ENCODE assay signal across 26 cellular contexts in the genomic region with DNA sequence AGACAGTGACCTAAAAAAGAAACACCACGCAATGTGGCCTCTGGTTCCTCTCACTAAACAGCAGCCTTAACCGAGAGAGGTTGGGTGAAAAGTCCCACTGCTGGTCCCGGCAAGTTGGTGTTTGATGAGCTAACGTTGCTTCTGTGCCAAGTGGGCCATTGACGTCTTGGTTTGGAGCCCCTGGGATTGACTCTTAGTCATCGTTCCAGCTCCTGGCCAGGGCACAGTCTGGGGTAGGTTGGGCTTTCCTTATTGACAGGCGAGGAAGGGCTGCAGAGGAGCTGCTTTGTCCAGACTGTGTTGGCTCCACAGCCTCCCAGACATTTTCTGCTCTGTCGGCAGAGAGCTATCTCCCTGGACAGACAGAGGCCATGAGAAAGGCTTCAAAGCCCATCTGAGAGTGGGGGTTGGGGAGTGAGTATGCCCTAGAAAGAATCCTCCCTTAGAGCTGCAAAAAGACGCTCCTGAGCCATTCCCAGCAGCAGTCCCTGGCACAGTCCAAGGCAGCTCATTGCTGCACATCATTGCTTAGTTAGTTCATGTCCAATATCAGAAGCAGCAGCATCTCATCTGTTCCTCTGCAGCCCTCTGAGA. TPM values are rescaled to one million over a fixed set of nuclear protein-coding genes. Genes with fewer than 3 reads are reported as not detected.
A peak's percentile ranks its signal among the peaks of the same experiment; 100 is the strongest.
DNase-seq lines count a peak whose midpoint lies in the region; ATAC-seq and TF ChIP-seq lines count a peak whose summit lies in the region.
"Had no signal": no experiment of that assay in that cellular context is flagged by ENCODE, and none has a peak within 500 bp of the region (broad histone marks: within the 10 kb centered on the region; RNA-seq: fewer than 3 reads in every experiment).

No MANE protein-coding gene starts in this region.

- H3K36me3 ChIP-seq in breast epithelium (no peaks in the 10 kb centered on the region), SJCRH30 (no peaks in the 10 kb centered on the region)
- H3K36me3 ChIP-seq: BE2C had no signal

- no peaks in the 10 kb centered on the region for H3K36me3 Mint-ChIP-seq in MCF 10A (ENCODE audit: insufficient read depth, unreplicated experiment)
- H3K36me3 Mint-ChIP-seq: memory B cell, naive B cell had no signal

- BruUV-seq in MCF 10A (replicated peaks; lab: Mats Ljungman, UMichigan): no TSS peak

- CTCF ChIA-PET in MCF 10A (lab: Yijun Ruan, JAX): interaction anchor here (0.5 to 1.8 kb wide), 6 partner anchors 9 to 164 kb away, joined by 3 to 9 read pairs (median 4); no protein-coding TSS in a partner anchor

- ATAC-seq in omental fat pad (ENCODE audit: low FRiP score): peak; percentile 68
- ATAC-seq: HepG2 had no signal

- H3K4me3 ChIP-seq in breast epithelium (no peak overlapping the region), SJCRH30 (no peak overlapping the region)
- H3K4me3 ChIP-seq: skin epidermis had no signal

- DNase-seq in MCF 10A (ENCODE audit: unreplicated experiment) (peak; percentile 10), breast epithelium (ENCODE audit: low spot score in 2 of 2) (no peak), fibroblast of the conjunctiva (ENCODE audit: low read depth) (peak; percentile 12), omental fat pad (ENCODE audit: low spot score) (no peak), globus pallidus (ENCODE audit: low spot score) (no peak), 8988T (no peak), SJCRH30 (no peak), NCI-H524 (lab: John Stamatoyannopoulos, UW) (no peak)
- DNase-seq: activated CD4-positive, alpha-beta T cell treated with anti-CD3 and anti-CD28 coated beads for 1 hour; activated naive CD4-positive, alpha-beta T cell treated with anti-CD3 and anti-CD28 coated beads for 36 hours; activated T-cell treated with anti-CD3 and anti-CD28 coated beads, Interleukin-2, amount 50 U/mL, for 48 hours; BE2C; COR-L47; kidney; naive B cell; NCI-H1417; NCI-H524 treated with DMSO at 0.1 percent for 48 hours; stimulated activated CD4-positive, alpha-beta T cell treated with anti-CD3 and anti-CD28 coated beads, Interleukin-2, amount 100 ng/mL, for 24 hours; stimulated activated naive CD4-positive, alpha-beta T cell treated with Interleukin-2 at 50 U/mL for 16 hours; SW 1271; trophoblast cell had no signal

- H3K9me3 Mint-ChIP-seq in MCF 10A (ENCODE audit: unreplicated experiment): no peaks in the 10 kb centered on the region
- H3K9me3 Mint-ChIP-seq: activated naive CD4-positive, alpha-beta T cell treated with anti-CD3 and anti-CD28 coated beads for 36 hours; memory B cell had no signal

- POLR2A ChIA-PET in MCF 10A (lab: Yijun Ruan, JAX): no interaction called here

- H3K4me3 Mint-ChIP-seq in MCF 10A (ENCODE audit: unreplicated experiment): no peak overlapping the region
- H3K4me3 Mint-ChIP-seq: activated naive CD4-positive, alpha-beta T cell treated with anti-CD3 and anti-CD28 coated beads for 36 hours; memory B cell; naive B cell had no signal

- intact Hi-C loops in MCF 10A (cut with micrococcal nuclease): no loop called here
- intact Hi-C loops in breast epithelium (cut with DNase I; ENCODE audit: low total_unique reads): no loop called here

- H3K27ac ChIP-seq in breast epithelium (no peak overlapping the region), SJCRH30 (no peak overlapping the region)
- H3K27ac ChIP-seq: 22Rv1, parathyroid adenoma, skin epidermis had no signal

- no peaks in the 10 kb centered on the region for H3K27me3 ChIP-seq in breast epithelium
- no peaks in the 10 kb centered on the region for H3K27me3 ChIP-seq in SJCRH30
- H3K27me3 ChIP-seq: BE2C had no signal

- H3K27ac Mint-ChIP-seq in MCF 10A (ENCODE audit: low read depth, unreplicated experiment): no peak overlapping the region
- H3K27ac Mint-ChIP-seq: activated naive CD4-positive, alpha-beta T cell treated with anti-CD3 and anti-CD28 coated beads for 36 hours; memory B cell; naive B cell had no signal

- TF ChIP-seq CTCF in MCF 10A (IDR thresholded peaks at IDR 0.05; ENCODE audit: unreplicated experiment): no peak
- no peak for TF ChIP-seq CTCF in breast epithelium (IDR thresholded peaks at IDR 0.05)
- no peak for TF ChIP-seq CTCF in omental fat pad (IDR thresholded peaks at IDR 0.05)

- TF ChIP-seq POLR2A in breast epithelium (IDR thresholded peaks at IDR 0.05): no peak

- no peaks in the 10 kb centered on the region for H3K4me1 Mint-ChIP-seq in MCF 10A (ENCODE audit: insufficient read depth, unreplicated experiment)
- H3K4me1 Mint-ChIP-seq: memory B cell, naive B cell had no signal

- H3K9me3 ChIP-seq in breast epithelium (no peaks in the 10 kb centered on the region), SJCRH30 (replicated peaks) (no peaks in the 10 kb centered on the region)
- H3K9me3 ChIP-seq: BE2C had no signal

- H3K27me3 Mint-ChIP-seq in MCF 10A (ENCODE audit: insufficient read depth, unreplicated experiment): no peaks in the 10 kb centered on the region
- H3K27me3 Mint-ChIP-seq: memory B cell, naive B cell had no signal

- H3K4me1 ChIP-seq in breast epithelium: no peaks in the 10 kb centered on the region
- H3K4me1 ChIP-seq in SJCRH30: peaks cover 17% of the 10 kb centered on the region
- H3K4me1 ChIP-seq: parathyroid adenoma had no signal

RNA-seq across cellular contexts. Expression of gene C3orf80, which starts 28.6 kb away (rescaled TPM):
- total RNA-seq in MCF 10A (2022) (0.28 and 0.29 TPM in 2 replicates), breast epithelium (under 1 TPM in 2 of 3 donors, not detected in 1; 0.15 to 0.16 TPM), omental fat pad (under 1 TPM; 0.24 to 0.95 (median 0.33) TPM)
- 0.05 and 0.14 TPM in 2 replicates for total RNA-seq in SJCRH30 (2014; rRNA removed; shearing (Covaris generic))
- total RNA-seq: activated naive CD4-positive, alpha-beta T cell treated with anti-CD3 and anti-CD28 coated beads for 36 hours had no signal

Comparison
In these comparisons a context has a peak if more than half of its experiments do, and no peak if none do; other contexts are left out.
1. DNase-seq: peak in MCF 10A (single experiment) and fibroblast of the conjunctiva (single experiment); none in breast epithelium (0 of 2), omental fat pad (single experiment), globus pallidus (single experiment), 8988T (single experiment), SJCRH30 (0 of 2) and NCI-H524 (0 of 2).